ENCODE assay signal across 9 cellular contexts in the genomic region with DNA sequence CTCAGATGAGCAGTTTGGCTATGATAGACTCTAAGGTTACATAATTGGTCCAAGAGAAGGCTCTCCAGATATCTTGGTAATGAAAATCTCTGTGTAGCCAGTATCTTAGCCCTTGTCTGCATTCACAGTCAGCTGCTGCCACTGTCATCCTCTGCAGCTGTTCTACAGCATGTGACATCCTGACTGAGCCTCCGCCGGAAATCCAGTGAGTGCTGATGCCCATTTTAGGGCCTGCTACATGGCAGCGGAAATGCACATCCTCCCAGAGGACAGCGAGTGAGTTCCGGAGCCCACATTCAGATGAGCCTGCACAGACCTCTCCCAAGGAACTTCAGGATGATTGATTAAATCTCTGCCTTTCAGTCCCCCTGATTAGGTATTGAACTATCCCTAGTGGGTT.
DNase-seq lines count a peak whose midpoint lies in the region; ATAC-seq lines count a peak whose summit lies in the region.
"Had no signal": no experiment of that assay in that cellular context is flagged by ENCODE, and none has a peak within 500 bp of the region (broad histone marks: within the 10 kb centered on the region; RNA-seq: fewer than 3 reads in every experiment).

No MANE protein-coding gene starts in this region.

- no peak overlapping the region for H3K4me3 Mint-ChIP-seq in central memory CD8-positive, alpha-beta T cell
- H3K4me3 Mint-ChIP-seq: mesothelial cell of epicardium had no signal

- H3K9me3 Mint-ChIP-seq in central memory CD8-positive, alpha-beta T cell, result no peaks in the 10 kb centered on the region
- H3K9me3 Mint-ChIP-seq: mesothelial cell of epicardium had no signal

- no peaks in the 10 kb centered on the region for H3K36me3 Mint-ChIP-seq in central memory CD8-positive, alpha-beta T cell (ENCODE audit: insufficient read depth)
- H3K36me3 Mint-ChIP-seq: mesothelial cell of epicardium had no signal

- H3K27ac Mint-ChIP-seq in central memory CD8-positive, alpha-beta T cell (ENCODE audit: low read depth), result no peak overlapping the region
- H3K27ac Mint-ChIP-seq: mesothelial cell of epicardium had no signal

- no peak for DNase-seq in central memory CD8-positive, alpha-beta T cell (ENCODE audit: low spot score in 2 of 2)
- DNase-seq in nucleus accumbens (lab: John Stamatoyannopoulos, UW), result peak in 37 of 56 donors; percentile 1 to 54 (median 14)
- no peak for DNase-seq in NCI-H146 treated with DMSO at 0.1 percent for 48 hours (lab: John Stamatoyannopoulos, UW; ENCODE audit: unreplicated experiment)
- DNase-seq in SKM-1 (lab: John Stamatoyannopoulos, UW; ENCODE audit: unreplicated experiment), result no peak
- DNase-seq: GOT3 had no signal

- H3K4me1 Mint-ChIP-seq in central memory CD8-positive, alpha-beta T cell, result peaks cover 5% of the 10 kb centered on the region

- ATAC-seq in GM18909 (IDR thresholded peaks at IDR 0.05; ENCODE audit: poor library complexity, unreplicated experiment), result peak; percentile 85
- peak; percentile 69 for ATAC-seq in HG03571 (IDR thresholded peaks at IDR 0.05; ENCODE audit: unreplicated experiment)
- ATAC-seq in central memory CD8-positive, alpha-beta T cell (replicated peaks; ENCODE audit: extremely low read depth, poor library complexity, severe bottlenecking), result peak; percentile 60
- ATAC-seq in GM21367 (IDR thresholded peaks at IDR 0.05; ENCODE audit: unreplicated experiment), result no peak

- peaks cover 10% of the 10 kb centered on the region for H3K27me3 Mint-ChIP-seq in central memory CD8-positive, alpha-beta T cell

Comparison
In these comparisons a context has a peak if more than half of its experiments do, and no peak if none do; other contexts are left out.
1. DNase-seq: peak in nucleus accumbens (37 of 56); none in central memory CD8-positive, alpha-beta T cell (0 of 2), NCI-H146 treated with DMSO at 0.1 percent for 48 hours (single experiment) and SKM-1 (single experiment).